Comparison of ENCODE assay signal across 22 cellular contexts in the genomic region with DNA sequence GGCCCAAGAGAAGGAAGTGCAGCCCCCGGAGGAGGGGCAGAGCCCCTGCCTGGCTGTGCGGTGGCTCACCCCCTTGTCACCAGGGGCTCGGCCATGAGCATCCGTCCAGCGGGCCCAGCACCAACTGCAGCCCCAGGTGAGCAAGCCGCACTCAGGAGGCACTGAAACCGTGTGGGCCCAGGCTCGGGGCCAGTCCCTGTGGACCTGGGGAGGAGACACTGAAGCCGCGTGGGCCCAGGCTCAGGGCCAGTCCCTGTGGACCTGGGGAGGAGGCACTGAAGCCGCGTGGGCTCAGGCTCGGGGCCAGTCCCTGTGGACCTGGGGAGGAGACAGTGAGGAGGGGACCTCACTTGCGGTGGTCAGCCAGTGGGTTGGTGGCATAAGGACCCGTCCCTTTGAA. TPM values are rescaled to one million over a fixed set of nuclear protein-coding genes. Genes with fewer than 3 reads are reported as not detected.
A peak's percentile ranks its signal among the peaks of the same experiment; 100 is the strongest.
DNase-seq lines count a peak whose midpoint lies in the region; ATAC-seq, FAIRE-seq and TF ChIP-seq lines count a peak whose summit lies in the region.
"Had no signal": no experiment of that assay in that cellular context is flagged by ENCODE, and none has a peak within 500 bp of the region (broad histone marks: within the 10 kb centered on the region; RNA-seq: fewer than 3 reads in every experiment).

No MANE protein-coding gene starts in this region.

- H3K27ac Mint-ChIP-seq in CD4-positive, alpha-beta T cell: peak overlapping the region; percentile 30
- H3K27ac Mint-ChIP-seq: IgD-negative memory B cell had no signal

- peaks cover 58% of the 10 kb centered on the region for H3K4me1 Mint-ChIP-seq in CD4-positive, alpha-beta T cell (ENCODE audit: low read depth)

- WGBS in spleen, 5 donors: 77 to 94% (median 88%) methylated on average over 3 to 15 of the region's 15 CpGs
- 81 to 93% (median 85%) methylated on average over 15 of the region's 15 CpGs for WGBS in ovary, 3 donors

- no peak for DNase-seq in CD4-positive, alpha-beta T cell
- DNase-seq in ascending aorta (ENCODE audit: low spot score in 2 of 2) (no peak), kidney (peak; percentile 69), spleen (peak; percentile 70), ovary (no peak), omental fat pad (ENCODE audit: low spot score) (no peak)
- DNase-seq: ACHN; AML-193; CD4-positive, CD25-positive, alpha-beta regulatory T cell; DMS53; GM23248; HCEC 1CT; Kasumi-1; NCI-H187; NCI-H446; NK-92 treated with Interleukin-12 subunit alpha and Interleukin-12 subunit beta, amount 100 ng/mL, for 24 hours; OCI-M1; SJCRH30 had no signal

- CTCF ChIA-PET in CD4-positive, alpha-beta T cell (lab: Charles Lee): no interaction called here

- H3K36me3 ChIP-seq in ascending aorta: no peaks in the 10 kb centered on the region
- H3K36me3 ChIP-seq in kidney (ENCODE audit: control insufficient read depth in 1 of 2, insufficient read depth in 2 of 2, low read length in 2 of 2): no peaks in the 10 kb centered on the region
- H3K36me3 ChIP-seq in spleen: peaks cover 0 to 65% (median 7%) of the 10 kb centered on the region in 6 donors
- no peaks in the 10 kb centered on the region for H3K36me3 ChIP-seq in ovary
- H3K36me3 ChIP-seq: SJCRH30 had no signal

- H3K4me1 ChIP-seq in ascending aorta (peaks cover 21 to 76% of the 10 kb centered on the region in 2 donors), kidney (ENCODE audit: control insufficient read depth in 1 of 2, insufficient read depth in 1 of 2, low read depth in 1 of 2, low read length in 2 of 2) (peaks cover 0 to 17% of the 10 kb centered on the region in 2 donors), spleen (peaks cover 32 to 100% (median 90%) of the 10 kb centered on the region in 6 donors), ovary (ENCODE audit: insufficient read depth) (peaks cover 21% of the 10 kb centered on the region)

- POLR2A ChIA-PET in CD4-positive, alpha-beta T cell (lab: Charles Lee): interaction anchor here (1.4 kb wide), 1 partner anchor 14 kb away, joined by 4 read pairs; a partner anchor contains a TSS

- H3K27me3 ChIP-seq in CD4-positive, alpha-beta T cell (ENCODE audit: control insufficient read depth, insufficient read depth, low read length): no peaks in the 10 kb centered on the region
- H3K27me3 ChIP-seq in ascending aorta (no peaks in the 10 kb centered on the region), spleen (replicated peaks in 1 of 7) (no peaks in the 10 kb centered on the region), ovary (no peaks in the 10 kb centered on the region)

- no peak for TF ChIP-seq EP300 in ovary (IDR thresholded peaks at IDR 0.05)

- no peaks in the 10 kb centered on the region for H3K27me3 Mint-ChIP-seq in CD4-positive, alpha-beta T cell
- H3K27me3 Mint-ChIP-seq: CD4-positive, CD25-positive, alpha-beta regulatory T cell; IgD-negative memory B cell had no signal

- H3K9me3 Mint-ChIP-seq in CD4-positive, alpha-beta T cell: no peaks in the 10 kb centered on the region
- H3K9me3 Mint-ChIP-seq: IgD-negative memory B cell had no signal

- ATAC-seq in CD4-positive, alpha-beta T cell (ENCODE audit: poor library complexity): no peak
- ATAC-seq in omental fat pad (ENCODE audit: low FRiP score): no peak
- no peak for ATAC-seq in GM21528 (IDR thresholded peaks at IDR 0.05; ENCODE audit: low FRiP score, unreplicated experiment)

- TF ChIP-seq POLR2A in spleen (IDR thresholded peaks at IDR 0.05): no peak
- no peak for TF ChIP-seq POLR2A in ovary (IDR thresholded peaks at IDR 0.05)

- peaks cover 18% of the 10 kb centered on the region for H3K36me3 Mint-ChIP-seq in CD4-positive, alpha-beta T cell (ENCODE audit: low read depth)
- H3K36me3 Mint-ChIP-seq: IgD-negative memory B cell had no signal

- no peak for FAIRE-seq in kidney (lab: Jason Lieb, UNC)

- H3K4me3 ChIP-seq in ascending aorta (peak overlapping the region in 1 of 2 donors; percentile 2), kidney (ENCODE audit: low read length in 2 of 2) (no peak overlapping the region), spleen (peak overlapping the region in 2 of 8 donors; percentile 15 to 71), ovary (no peak overlapping the region)
- H3K4me3 ChIP-seq: GM23248, SJCRH30 had no signal

- no peak for TF ChIP-seq CTCF in CD4-positive, alpha-beta T cell (IDR thresholded peaks at IDR 0.05)
- no peak for TF ChIP-seq CTCF in ascending aorta (IDR thresholded peaks at IDR 0.05)
- TF ChIP-seq CTCF in kidney (IDR thresholded peaks at IDR 0.05; ENCODE audit: borderline replicate concordance, extremely low read depth, insufficient read depth): no peak
- TF ChIP-seq CTCF in spleen (IDR thresholded peaks at IDR 0.05 in 8 of 11, conservative IDR thresholded peaks at IDR 0.05 in 3 of 11): no peak
- TF ChIP-seq CTCF in ovary (IDR thresholded peaks at IDR 0.05): no peak
- TF ChIP-seq CTCF in omental fat pad (IDR thresholded peaks at IDR 0.05): no peak

- no peak overlapping the region for H3K4me3 Mint-ChIP-seq in CD4-positive, alpha-beta T cell
- H3K4me3 Mint-ChIP-seq: CD4-positive, CD25-positive, alpha-beta regulatory T cell had no signal

- H3K9ac ChIP-seq in kidney (ENCODE audit: low read length in 2 of 2): no peak overlapping the region
- H3K9ac ChIP-seq: GM23248 had no signal

- no peak overlapping the region for H3K27ac ChIP-seq in CD4-positive, alpha-beta T cell (ENCODE audit: low read depth, low read length)
- peak overlapping the region; percentile 31 to 40 for H3K27ac ChIP-seq in ascending aorta
- H3K27ac ChIP-seq in kidney (ENCODE audit: low read depth in 2 of 2, low read length in 2 of 2): no peak overlapping the region
- peak overlapping the region in 5 of 8 donors; percentile 79 to 87 (median 84) for H3K27ac ChIP-seq in spleen
- H3K27ac ChIP-seq in ovary: no peak overlapping the region
- H3K27ac ChIP-seq: GM23248, SJCRH30 had no signal

- H3K9me3 ChIP-seq in CD4-positive, alpha-beta T cell (ENCODE audit: control insufficient read depth, low read length): no peaks in the 10 kb centered on the region
- H3K9me3 ChIP-seq in ascending aorta: no peaks in the 10 kb centered on the region
- H3K9me3 ChIP-seq in kidney (ENCODE audit: control insufficient read depth in 1 of 2, low read length in 2 of 2): no peaks in the 10 kb centered on the region
- no peaks in the 10 kb centered on the region for H3K9me3 ChIP-seq in spleen
- no peaks in the 10 kb centered on the region for H3K9me3 ChIP-seq in ovary
- H3K9me3 ChIP-seq: SJCRH30 had no signal

- intact Hi-C loops in CD4-positive, alpha-beta T cell (cut with DNase I, micrococcal nuclease): no loop called here
- intact Hi-C loops in ascending aorta (cut with DNase I): loop anchor here (10.0 kb wide), 1 partner anchor 292 kb away; a partner anchor contains a TSS
- intact Hi-C loops in kidney (cut with DNase I): no loop called here
- intact Hi-C loops in spleen (cut with DNase I; ENCODE audit: low total_unique reads): no loop called here
- intact Hi-C loops in ovary (cut with DNase I): no loop called here

RNA-seq across cellular contexts. Expression of a gene that starts 13.9 kb away (rescaled TPM):
- total RNA-seq in CD4-positive, alpha-beta T cell: 100 to 1,000 TPM; 228 to 232 TPM
- total RNA-seq in ascending aorta: 41.9 TPM
- total RNA-seq in kidney: 26.1 TPM
- polyA plus RNA-seq in kidney (ENCODE audit: insufficient read depth, low read depth, low replicate concordance): 8.4 TPM
- total RNA-seq in spleen: 100 to 1,000 TPM; 227 to 422 (median 358) TPM
- 100 to 1,000 TPM; 136 to 350 (median 148) TPM for polyA plus RNA-seq in spleen
- 10 to 100 TPM in 3 of 7 donors, 1 to 10 TPM in 4; 3.5 to 14.8 (median 9.0) TPM for total RNA-seq in ovary
- 10 to 100 TPM in 1 of 2 donors, 1 to 10 TPM in 1; 6.0 to 22.0 TPM for polyA plus RNA-seq in ovary
- total RNA-seq in omental fat pad: 10 to 100 TPM; 12.1 to 71.2 (median 49.8) TPM
- total RNA-seq: GM23248 had no signal

RNA-seq across cellular contexts. Expression of a gene that starts 24.9 kb away (rescaled TPM):
- not detected for total RNA-seq in CD4-positive, alpha-beta T cell
- not detected for total RNA-seq in ascending aorta
- not detected for total RNA-seq in kidney
- polyA plus RNA-seq in kidney (ENCODE audit: insufficient read depth, low read depth, low replicate concordance): not detected
- not detected for total RNA-seq in spleen
- under 1 TPM; 0.03 to 0.64 (median 0.20) TPM for polyA plus RNA-seq in spleen
- total RNA-seq in ovary: not detected
- under 1 TPM in 1 of 2 donors, not detected in 1; 0.01 TPM for polyA plus RNA-seq in ovary
- total RNA-seq in omental fat pad: not detected
- total RNA-seq: CD4-positive, CD25-positive, alpha-beta regulatory T cell; GM23248; HT1080; RPMI7951 had no signal
- polyA plus RNA-seq: GM23248 had no signal

RNA-seq across cellular contexts. Expression of a gene that starts 28.0 kb away (rescaled TPM):
- total RNA-seq in CD4-positive, alpha-beta T cell: under 1 TPM in 1 of 2 experiments, not detected in 1; 0.50 TPM
- not detected for total RNA-seq in ascending aorta
- 1.3 TPM for total RNA-seq in kidney
- not detected for polyA plus RNA-seq in kidney (ENCODE audit: insufficient read depth, low read depth, low replicate concordance)
- 1 to 10 TPM; 2.3 to 8.6 (median 5.2) TPM for total RNA-seq in spleen
- polyA plus RNA-seq in spleen: 10 to 100 TPM in 2 of 3 donors, 1 to 10 TPM in 1; 7.3 to 21.8 (median 13.0) TPM
- 1 to 10 TPM in 1 of 7 donors, under 1 TPM in 2, not detected in 4; 0.61 to 1.2 (median 0.70) TPM for total RNA-seq in ovary
- under 1 TPM in 1 of 2 donors, not detected in 1; 0.41 TPM for polyA plus RNA-seq in ovary
- 1 to 10 TPM in 3 of 4 donors, not detected in 1; 1.4 to 3.7 (median 2.4) TPM for total RNA-seq in omental fat pad
- total RNA-seq: CD4-positive, CD25-positive, alpha-beta regulatory T cell; GM23248; HT1080 had no signal
- polyA plus RNA-seq: CD4-positive, CD25-positive, alpha-beta regulatory T cell; GM23248 had no signal

RNA-seq across cellular contexts. Expression of a gene that starts 32.0 kb away (rescaled TPM):
- not detected for total RNA-seq in CD4-positive, alpha-beta T cell
- total RNA-seq in ascending aorta (not detected), kidney (1.7 TPM), spleen (not detected), ovary (1 to 10 TPM in 1 of 7 donors, under 1 TPM in 1, not detected in 5; 0.24 to 2.4 TPM), omental fat pad (not detected)
- polyA plus RNA-seq in kidney (ENCODE audit: insufficient read depth, low read depth, low replicate concordance) (1.2 TPM), spleen (under 1 TPM in 1 of 3 donors, not detected in 2; 0.83 TPM), ovary (not detected)
- total RNA-seq: CD4-positive, CD25-positive, alpha-beta regulatory T cell; GM23248; HT1080; RPMI7951 had no signal
- polyA plus RNA-seq: CD4-positive, CD25-positive, alpha-beta regulatory T cell; GM23248; IgD-negative memory B cell had no signal

RNA-seq across cellular contexts. Expression of a gene that starts 52.7 kb away (rescaled TPM):
- 10 to 100 TPM; 19.1 to 21.9 TPM for total RNA-seq in CD4-positive, alpha-beta T cell
- 10.1 TPM for total RNA-seq in ascending aorta
- 0.60 TPM for total RNA-seq in kidney
- not detected for polyA plus RNA-seq in kidney (ENCODE audit: insufficient read depth, low read depth, low replicate concordance)
- total RNA-seq in spleen: 1 to 10 TPM in 5 of 7 donors, under 1 TPM in 1, not detected in 1; 0.97 to 4.9 (median 1.9) TPM
- 1 to 10 TPM in 2 of 3 donors, under 1 TPM in 1; 0.64 to 4.4 (median 3.5) TPM for polyA plus RNA-seq in spleen
- total RNA-seq in ovary: 1 to 10 TPM in 4 of 7 donors, not detected in 3; 1.4 to 5.7 (median 2.0) TPM
- polyA plus RNA-seq in ovary: 1 to 10 TPM in 1 of 2 donors, under 1 TPM in 1; 0.22 to 9.0 TPM
- 10 to 100 TPM in 3 of 4 donors, 1 to 10 TPM in 1; 4.6 to 21.3 (median 14.4) TPM for total RNA-seq in omental fat pad
- total RNA-seq: GM23248, HT1080, RPMI7951 had no signal
- polyA plus RNA-seq: GM23248 had no signal

Comparison
In these comparisons a context has a peak if more than half of its experiments do, and no peak if none do; other contexts are left out.
1. DNase-seq: peak in kidney (single experiment) and spleen (single experiment); none in CD4-positive, alpha-beta T cell (0 of 10), ascending aorta (0 of 2), ovary (0 of 5) and omental fat pad (single experiment).
2. H3K27ac ChIP-seq: peak in ascending aorta (2 of 2) and spleen (5 of 8); none in CD4-positive, alpha-beta T cell (single experiment), kidney (0 of 2) and ovary (0 of 2).